In genomic region chr11:58740447-58740846, GRCh38 we compare ENCODE assay signal across 32 cellular contexts. TPM values are rescaled to one million over a fixed set of nuclear protein-coding genes. Genes with fewer than 3 reads are reported as not detected.
"Had no signal": no experiment of that assay in that cellular context is flagged by ENCODE, and none has a peak within 500 bp of the region (broad histone marks: within the 10 kb centered on the region; RNA-seq: fewer than 3 reads in every experiment).

No MANE protein-coding gene starts in this region.

- DNase-seq: colonic mucosa; effector CD8-positive, alpha-beta T cell; heart right ventricle; hippocampal formation; islet precursor cell; left ventricle myocardium superior; lower lobe of right lung; natural killer cell; occipital lobe; ovary; psoas muscle; right cardiac atrium; sigmoid colon; stimulated activated CD4-positive, alpha-beta T cell treated with anti-CD3 and anti-CD28 coated beads, Interleukin-2, amount 100 ng/mL, for 24 hours; stimulated activated CD4-positive, alpha-beta T cell treated with anti-CD3 and anti-CD28 coated beads, Interleukin-4, amount 100 ng/mL, for 24 hours; stimulated activated naive CD8-positive, alpha-beta T cell treated with anti-CD3 and anti-CD28 coated beads, Interleukin-15, Interleukin-2, amounts not matched to agents 100 U/mL and 50 U/mL, for 24 hours; substantia nigra; testis; tibial artery had no signal

- H3K27me3 Mint-ChIP-seq: dendritic cell treated with granulocyte-macrophage colony-stimulating factor and Interleukin-4, amounts not matched to agents 40 ng/mL and 50 ng/mL, for 4 days had no signal

- H3K4me1 Mint-ChIP-seq: natural killer cell; stimulated activated effector memory CD8-positive, alpha-beta T cell treated with anti-CD3 and anti-CD28 coated beads, Interleukin-12 subunit alpha, Interleukin-12 subunit beta, amount 100 ng/mL, for 72 hours had no signal

- H3K36me3 Mint-ChIP-seq: natural killer cell; stimulated activated effector memory CD8-positive, alpha-beta T cell treated with anti-CD3 and anti-CD28 coated beads, Interleukin-12 subunit alpha, Interleukin-12 subunit beta, amount 100 ng/mL, for 72 hours had no signal

- H3K4me3 ChIP-seq: colonic mucosa, esophagus muscularis mucosa, gastroesophageal sphincter, heart right ventricle, lower lobe of right lung, ovary, psoas muscle, sigmoid colon, testis, tibial artery, upper lobe of left lung, vagina had no signal

- H3K4me3 Mint-ChIP-seq: dendritic cell treated with granulocyte-macrophage colony-stimulating factor and Interleukin-4, amounts not matched to agents 40 ng/mL and 50 ng/mL, for 4 days; natural killer cell; stimulated activated effector memory CD8-positive, alpha-beta T cell treated with anti-CD3 and anti-CD28 coated beads, Interleukin-12 subunit alpha, Interleukin-12 subunit beta, amount 100 ng/mL, for 72 hours had no signal

- H3K36me3 ChIP-seq: colonic mucosa, esophagus muscularis mucosa, gastroesophageal sphincter, heart right ventricle, lower lobe of right lung, ovary, sigmoid colon, tibial artery, upper lobe of left lung, vagina had no signal

- H3K27ac Mint-ChIP-seq: dendritic cell treated with granulocyte-macrophage colony-stimulating factor and Interleukin-4, amounts not matched to agents 40 ng/mL and 50 ng/mL, for 4 days; natural killer cell; stimulated activated effector memory CD8-positive, alpha-beta T cell treated with anti-CD3 and anti-CD28 coated beads, Interleukin-12 subunit alpha, Interleukin-12 subunit beta, amount 100 ng/mL, for 72 hours had no signal

- ATAC-seq: foreskin keratinocyte; gastroesophageal sphincter; heart right ventricle; left ventricle myocardium superior; lower lobe of right lung; natural killer cell; psoas muscle; right cardiac atrium; stimulated activated effector memory CD8-positive, alpha-beta T cell treated with anti-CD3 and anti-CD28 coated beads, Interleukin-12 subunit alpha, Interleukin-12 subunit beta, amount 100 ng/mL, for 72 hours; stimulated activated naive CD8-positive, alpha-beta T cell treated with anti-CD3 and anti-CD28 coated beads, Interleukin-15, Interleukin-2, amounts not matched to agents 100 U/mL and 50 U/mL, for 24 hours had no signal

- H3K27ac ChIP-seq: colonic mucosa, esophagus muscularis mucosa, foreskin keratinocyte, gastroesophageal sphincter, heart right ventricle, lower lobe of right lung, ovary, psoas muscle, sigmoid colon, testis, tibial artery, upper lobe of left lung, vagina had no signal

- H3K9me3 ChIP-seq: colonic mucosa, psoas muscle, testis, vagina had no signal

- H3K4me1 ChIP-seq: colonic mucosa, esophagus muscularis mucosa, foreskin keratinocyte, gastroesophageal sphincter, heart right ventricle, lower lobe of right lung, psoas muscle, sigmoid colon, testis, tibial artery, upper lobe of left lung, vagina had no signal

- H3K27me3 ChIP-seq: colonic mucosa, ovary, sigmoid colon, testis, tibial artery, upper lobe of left lung, vagina had no signal

RNA-seq across cellular contexts. Expression of gene GLYAT, which starts 8.7 kb away (rescaled TPM):
- total RNA-seq: colonic mucosa, endothelial cell of umbilical vein, epithelial cell of proximal tubule, esophagus muscularis mucosa, fibroblast of lung, foreskin keratinocyte, lower lobe of right lung, mononuclear cell, natural killer cell, sigmoid colon, skeletal muscle tissue, upper lobe of left lung, vagina had no signal
- polyA plus RNA-seq: endothelial cell of umbilical vein, fibroblast of lung, foreskin keratinocyte, neural cell, ovary had no signal
